2 cellular contexts compared by ENCODE assay signal in genomic region chr9:131438190-131438589, GRCh38.
TF ChIP-seq lines count a peak whose summit lies in the region.

No MANE protein-coding gene starts in this region.

TF ChIP-seq in HEK293, 187 proteins besides CTCF, POLR2A, EP300 and RAD21:
- TF ChIP-seq ZNF843 (tag by site-specific recombination; IDR thresholded peaks at IDR 0.05) (no peak), TRIM28 (IDR thresholded peaks at IDR 0.05; ENCODE audit: borderline replicate concordance, low read length) (no peak), ZIC2 (tag by site-specific recombination; IDR thresholded peaks at IDR 0.05) (peak; percentile 87), ZNF558 (tag by site-specific recombination; IDR thresholded peaks at IDR 0.05) (no peak), MZF1 (tag by site-specific recombination; IDR thresholded peaks at IDR 0.05; ENCODE audit: borderline replicate concordance) (no peak), GFI1B (tag by site-specific recombination; IDR thresholded peaks at IDR 0.05) (no peak), TCF7L2 (IDR thresholded peaks at IDR 0.05; ENCODE audit: borderline replicate concordance, low read depth, low read length) (no peak), ZNF670 (tag by site-specific recombination; IDR thresholded peaks at IDR 0.05; ENCODE audit: low read depth) (no peak), GLIS1 (tag by site-specific recombination; IDR thresholded peaks at IDR 0.05) (peak; percentile 86), ZNF280D (tag by site-specific recombination; IDR thresholded peaks at IDR 0.05) (no peak), ZNF2 (tag by site-specific recombination; IDR thresholded peaks at IDR 0.05) (no peak)

TF ChIP-seq in GM12878, 131 proteins besides CTCF, POLR2A, EP300 and RAD21:
- TF ChIP-seq, protein P1, sequence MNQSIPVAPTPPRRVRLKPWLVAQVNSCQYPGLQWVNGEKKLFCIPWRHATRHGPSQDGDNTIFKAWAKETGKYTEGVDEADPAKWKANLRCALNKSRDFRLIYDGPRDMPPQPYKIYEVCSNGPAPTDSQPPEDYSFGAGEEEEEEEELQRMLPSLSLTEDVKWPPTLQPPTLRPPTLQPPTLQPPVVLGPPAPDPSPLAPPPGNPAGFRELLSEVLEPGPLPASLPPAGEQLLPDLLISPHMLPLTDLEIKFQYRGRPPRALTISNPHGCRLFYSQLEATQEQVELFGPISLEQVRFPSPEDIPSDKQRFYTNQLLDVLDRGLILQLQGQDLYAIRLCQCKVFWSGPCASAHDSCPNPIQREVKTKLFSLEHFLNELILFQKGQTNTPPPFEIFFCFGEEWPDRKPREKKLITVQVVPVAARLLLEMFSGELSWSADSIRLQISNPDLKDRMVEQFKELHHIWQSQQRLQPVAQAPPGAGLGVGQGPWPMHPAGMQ (IDR thresholded peaks at IDR 0.05; ENCODE audit: borderline replicate concordance), result no peak
- TF ChIP-seq ZBED1 (IDR thresholded peaks at IDR 0.05; ENCODE audit: borderline replicate concordance) (no peak), SIN3A (IDR thresholded peaks at IDR 0.05; ENCODE audit: low read depth, low read length) (no peak), CHD1 (IDR thresholded peaks at IDR 0.05; ENCODE audit: low read depth, low read length) (no peak), ZNF622 (IDR thresholded peaks at IDR 0.05) (no peak), NR2C2 (IDR thresholded peaks at IDR 0.05; ENCODE audit: borderline replicate concordance, control insufficient read depth, insufficient read length, low read depth) (no peak), KLF5 (IDR thresholded peaks at IDR 0.05; ENCODE audit: partially characterized antibody) (no peak), HCFC1 (IDR thresholded peaks at IDR 0.05; ENCODE audit: low read length) (no peak), RB1 (IDR thresholded peaks at IDR 0.05; ENCODE audit: borderline replicate concordance) (no peak), ESRRA (IDR thresholded peaks at IDR 0.05; ENCODE audit: low read length) (no peak), ZNF24 (IDR thresholded peaks at IDR 0.05) (no peak), BCL3 (IDR thresholded peaks at IDR 0.05; ENCODE audit: borderline replicate concordance, insufficient read depth, low read depth, low read length, poor library complexity, severe bottlenecking) (no peak), CEBPB (IDR thresholded peaks at IDR 0.05; ENCODE audit: borderline replicate concordance in 1 of 2, low read depth in 2 of 2, low read length in 2 of 2) (no peak)
- TF ChIP-seq, protein P2, sequence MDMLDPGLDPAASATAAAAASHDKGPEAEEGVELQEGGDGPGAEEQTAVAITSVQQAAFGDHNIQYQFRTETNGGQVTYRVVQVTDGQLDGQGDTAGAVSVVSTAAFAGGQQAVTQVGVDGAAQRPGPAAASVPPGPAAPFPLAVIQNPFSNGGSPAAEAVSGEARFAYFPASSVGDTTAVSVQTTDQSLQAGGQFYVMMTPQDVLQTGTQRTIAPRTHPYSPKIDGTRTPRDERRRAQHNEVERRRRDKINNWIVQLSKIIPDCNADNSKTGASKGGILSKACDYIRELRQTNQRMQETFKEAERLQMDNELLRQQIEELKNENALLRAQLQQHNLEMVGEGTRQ (IDR thresholded peaks at IDR 0.05; ENCODE audit: borderline replicate concordance, low read depth, low read length), result no peak
